In genomic region chr14:44960646-44961045, GRCh38 we compare ENCODE assay signal across 9 cellular contexts. TPM values are rescaled to one million over a fixed set of nuclear protein-coding genes. Genes with fewer than 3 reads are reported as not detected.
DNase-seq lines count a peak whose midpoint lies in the region; ATAC-seq, FAIRE-seq and TF ChIP-seq lines count a peak whose summit lies in the region.
"Had no signal": no experiment of that assay in that cellular context is flagged by ENCODE, and none has a peak within 500 bp of the region (broad histone marks: within the 10 kb centered on the region; RNA-seq: fewer than 3 reads in every experiment).

No MANE protein-coding gene starts in this region.

- DNase-seq in activated CD4-positive, alpha-beta T cell treated with anti-CD3 and anti-CD28 coated beads for 36 hours, result no peak
- no peak for DNase-seq in activated CD4-positive, alpha-beta T cell treated with anti-CD3 and anti-CD28 coated beads for 1 hour
- no peak for DNase-seq in activated naive CD8-positive, alpha-beta T cell treated with anti-CD3 and anti-CD28 coated beads for 36 hours
- DNase-seq in keratinocyte (ENCODE audit: low read depth, low spot score), result no peak
- DNase-seq in SIG-M5 (lab: John Stamatoyannopoulos, UW), result no peak

- H4K20me1 ChIP-seq in keratinocyte (ENCODE audit: control insufficient read depth, extremely low read depth, insufficient read depth, low read length), result peaks cover 10% of the 10 kb centered on the region

- dilution Hi-C loops in keratinocyte (cut with MboI; ENCODE audit: extremely low pct_ligation_motif_present, low sequenced_read_pairs), result no loop called here

- FAIRE-seq in keratinocyte (lab: Jason Lieb, UNC), result no peak

- peaks cover 51% of the 10 kb centered on the region for H3K4me1 Mint-ChIP-seq in activated CD4-positive, alpha-beta T cell treated with anti-CD3 and anti-CD28 coated beads for 36 hours
- peaks cover 50% of the 10 kb centered on the region for H3K4me1 Mint-ChIP-seq in activated naive CD8-positive, alpha-beta T cell treated with anti-CD3 and anti-CD28 coated beads for 36 hours

- H3K79me2 ChIP-seq in keratinocyte (ENCODE audit: control insufficient read depth, insufficient read depth, low read length), result peaks cover 87% of the 10 kb centered on the region

- H3K4me3 Mint-ChIP-seq in activated CD4-positive, alpha-beta T cell treated with anti-CD3 and anti-CD28 coated beads for 36 hours, result no peak overlapping the region
- H3K4me3 Mint-ChIP-seq in activated naive CD8-positive, alpha-beta T cell treated with anti-CD3 and anti-CD28 coated beads for 36 hours, result no peak overlapping the region
- H3K4me3 Mint-ChIP-seq: stimulated activated effector memory CD8-positive, alpha-beta T cell treated with anti-CD3 and anti-CD28 coated beads, Interleukin-12 subunit alpha, Interleukin-12 subunit beta, amount 100 ng/mL, for 72 hours had no signal

- peak overlapping the region; percentile 85 for H3K4me2 ChIP-seq in keratinocyte (ENCODE audit: control insufficient read depth, extremely low read depth, insufficient read depth, low read depth, low read length)

- intact Hi-C loops in activated CD4-positive, alpha-beta T cell treated with anti-CD3 and anti-CD28 coated beads for 36 hours (cut with DNase I, micrococcal nuclease), result loop anchor here in 1 of 2 experiments (2.0 kb wide), 1 partner anchor 292 kb away; the partner anchor contains the start of gene MIS18BP1

- no peaks in the 10 kb centered on the region for H3K27me3 Mint-ChIP-seq in activated CD4-positive, alpha-beta T cell treated with anti-CD3 and anti-CD28 coated beads for 36 hours
- H3K27me3 Mint-ChIP-seq in activated naive CD8-positive, alpha-beta T cell treated with anti-CD3 and anti-CD28 coated beads for 36 hours, result no peaks in the 10 kb centered on the region

- H3K9ac ChIP-seq in keratinocyte (ENCODE audit: control insufficient read depth, extremely low read depth, insufficient read depth, low read length), result peak overlapping the region; percentile 93
- peak overlapping the region; percentile 29 to 97 (median 95) for H3K9ac ChIP-seq in subcutaneous abdominal adipose tissue (ENCODE audit: low read length in 5 of 5)

- H2AFZ ChIP-seq in keratinocyte (ENCODE audit: control insufficient read depth, low read length), result peak overlapping the region; percentile 1

- H3K27me3 ChIP-seq in keratinocyte (ENCODE audit: control insufficient read depth, extremely low read depth, insufficient read depth, low read length) (no peaks in the 10 kb centered on the region), subcutaneous abdominal adipose tissue (ENCODE audit: control insufficient read depth in 5 of 5, insufficient read depth in 4 of 5, low read length in 5 of 5) (no peaks in the 10 kb centered on the region)

- H3K36me3 ChIP-seq in keratinocyte (ENCODE audit: control insufficient read depth in 2 of 2, extremely low read depth in 1 of 2, insufficient read depth in 2 of 2, low read length in 2 of 2) (no peaks in the 10 kb centered on the region), subcutaneous abdominal adipose tissue (ENCODE audit: control insufficient read depth in 5 of 5, insufficient read depth in 5 of 5, low read length in 5 of 5) (no peaks in the 10 kb centered on the region)

- CTCF ChIA-PET in activated CD4-positive, alpha-beta T cell treated with anti-CD3 and anti-CD28 coated beads for 36 hours (lab: Charles Lee), result interaction anchor here (0.5 to 1.0 kb wide), 3 partner anchors 12 to 176 kb away, joined by 3 to 4 read pairs (median 4); no protein-coding TSS in a partner anchor

- ATAC-seq in activated CD4-positive, alpha-beta T cell treated with anti-CD3 and anti-CD28 coated beads for 36 hours, result no peak
- no peak for ATAC-seq in HG03565 (IDR thresholded peaks at IDR 0.05; ENCODE audit: unreplicated experiment)
- ATAC-seq in HG03432 (IDR thresholded peaks at IDR 0.05; ENCODE audit: unreplicated experiment), result no peak

- TF ChIP-seq CTCF in keratinocyte (optimal IDR thresholded peaks at IDR 0.05 in 1 of 3, IDR thresholded peaks at IDR 0.05 in 1 of 3, conservative IDR thresholded peaks at IDR 0.05 in 1 of 3; ENCODE audit: extremely low read depth in 1 of 3, insufficient read depth in 2 of 3, low read length in 3 of 3), result no peak

- H3K9me3 ChIP-seq in keratinocyte (ENCODE audit: control insufficient read depth, low read depth, low read length), result no peaks in the 10 kb centered on the region
- H3K9me3 ChIP-seq in subcutaneous abdominal adipose tissue (ENCODE audit: control insufficient read depth in 5 of 5, low read length in 5 of 5), result no peaks in the 10 kb centered on the region

- peak overlapping the region; percentile 73 for H3K27ac Mint-ChIP-seq in activated CD4-positive, alpha-beta T cell treated with anti-CD3 and anti-CD28 coated beads for 36 hours
- H3K27ac Mint-ChIP-seq in activated naive CD8-positive, alpha-beta T cell treated with anti-CD3 and anti-CD28 coated beads for 36 hours, result peak overlapping the region; percentile 39
- H3K27ac Mint-ChIP-seq: stimulated activated effector memory CD8-positive, alpha-beta T cell treated with anti-CD3 and anti-CD28 coated beads, Interleukin-12 subunit alpha, Interleukin-12 subunit beta, amount 100 ng/mL, for 72 hours had no signal

- peaks cover 4% of the 10 kb centered on the region for H3K9me1 ChIP-seq in keratinocyte (ENCODE audit: control insufficient read depth, extremely low read depth, insufficient read depth, low read length)

- peaks cover 16% of the 10 kb centered on the region for H3K36me3 Mint-ChIP-seq in activated CD4-positive, alpha-beta T cell treated with anti-CD3 and anti-CD28 coated beads for 36 hours (ENCODE audit: low read depth)
- H3K36me3 Mint-ChIP-seq in activated naive CD8-positive, alpha-beta T cell treated with anti-CD3 and anti-CD28 coated beads for 36 hours, result peaks cover 32% of the 10 kb centered on the region

- H3K4me1 ChIP-seq in keratinocyte (ENCODE audit: control insufficient read depth, extremely low read depth, insufficient read depth, low read length) (peaks cover 27% of the 10 kb centered on the region), subcutaneous abdominal adipose tissue (ENCODE audit: control insufficient read depth in 5 of 5, insufficient read depth in 5 of 5, low read length in 5 of 5) (peaks cover 4 to 51% (median 46%) of the 10 kb centered on the region in 5 donors)

- peak overlapping the region; percentile 80 to 99 (median 98) for H3K4me3 ChIP-seq in keratinocyte (ENCODE audit: control insufficient read depth in 2 of 3, extremely low read depth in 1 of 3, insufficient read depth in 2 of 3, low read depth in 1 of 3, low read length in 3 of 3)
- H3K4me3 ChIP-seq in subcutaneous abdominal adipose tissue (ENCODE audit: low read depth in 1 of 5, low read length in 5 of 5), result peak overlapping the region; percentile 88 to 100 (median 98)

- H3K27ac ChIP-seq in keratinocyte (ENCODE audit: control insufficient read depth, insufficient read depth, low read length), result peak overlapping the region; percentile 96
- peak overlapping the region; percentile 91 for H3K27ac ChIP-seq in subcutaneous abdominal adipose tissue (ENCODE audit: low read depth, low read length)

- POLR2A ChIA-PET in activated CD4-positive, alpha-beta T cell treated with anti-CD3 and anti-CD28 coated beads for 36 hours (lab: Charles Lee), result interaction anchor here (0.6 kb wide), 1 partner anchor 44 kb away, joined by 4 read pairs; no protein-coding TSS in a partner anchor

- peaks cover 9% of the 10 kb centered on the region for H3K9me3 Mint-ChIP-seq in activated CD4-positive, alpha-beta T cell treated with anti-CD3 and anti-CD28 coated beads for 36 hours (ENCODE audit: low read depth)
- H3K9me3 Mint-ChIP-seq in activated naive CD8-positive, alpha-beta T cell treated with anti-CD3 and anti-CD28 coated beads for 36 hours, result peaks cover 13% of the 10 kb centered on the region

RNA-seq across cellular contexts. Expression of gene KLHL28, which starts 1.1 kb away (rescaled TPM):
- 10 to 100 TPM; 11.3 to 12.3 TPM for total RNA-seq in activated CD4-positive, alpha-beta T cell treated with anti-CD3 and anti-CD28 coated beads for 36 hours
- total RNA-seq in activated naive CD8-positive, alpha-beta T cell treated with anti-CD3 and anti-CD28 coated beads for 36 hours, result 10 to 100 TPM in 1 of 2 experiments, 1 to 10 TPM in 1; 9.7 to 11.0 TPM
- polyA plus RNA-seq in keratinocyte, result 4.4 to 6.1 TPM (median 6.0 TPM) in 3 replicates
- 5.1 TPM for polyA plus RNA-seq in keratinocyte (2011; ENCODE audit: low read depth)
- polyA plus RNA-seq in keratinocyte (2011; cell fraction: cytosol; rRNA removed), result 1.8 and 4.2 TPM in 2 replicates
- 8.6 and 11.4 TPM in 2 replicates for polyA plus RNA-seq in keratinocyte (2011; cell fraction: nucleus; rRNA removed)
- polyA plus RNA-seq in keratinocyte (2012; ENCODE audit: low replicate concordance), result 4.6 and 6.7 TPM in 2 replicates
- polyA minus RNA-seq in keratinocyte, result 4.7 to 21.9 TPM (median 20.0 TPM) in 3 replicates
- 4.2 TPM for polyA minus RNA-seq in keratinocyte (2011; cell fraction: cytosol; rRNA and poly(A)+ RNA removed)
- polyA minus RNA-seq in keratinocyte (2011; cell fraction: nucleus; rRNA and poly(A)+ RNA removed), result 9.6 and 22.7 TPM in 2 replicates

RNA-seq across cellular contexts. Expression of gene TOGARAM1, which starts 1.3 kb away (rescaled TPM):
- total RNA-seq in activated CD4-positive, alpha-beta T cell treated with anti-CD3 and anti-CD28 coated beads for 36 hours, result 1 to 10 TPM; 5.7 to 6.6 TPM
- 1 to 10 TPM; 6.2 to 7.5 TPM for total RNA-seq in activated naive CD8-positive, alpha-beta T cell treated with anti-CD3 and anti-CD28 coated beads for 36 hours
- polyA plus RNA-seq in keratinocyte, result 4.9 to 8.2 TPM (median 7.3 TPM) in 3 replicates
- polyA plus RNA-seq in keratinocyte (2011; ENCODE audit: low read depth), result 2.9 TPM
- polyA plus RNA-seq in keratinocyte (2011; cell fraction: cytosol; rRNA removed), result 2.8 and 8.0 TPM in 2 replicates
- 9.4 and 9.9 TPM in 2 replicates for polyA plus RNA-seq in keratinocyte (2011; cell fraction: nucleus; rRNA removed)
- 3.4 and 4.1 TPM in 2 replicates for polyA plus RNA-seq in keratinocyte (2012; ENCODE audit: low replicate concordance)
- 3.9 to 20.3 TPM (median 14.1 TPM) in 3 replicates for polyA minus RNA-seq in keratinocyte
- polyA minus RNA-seq in keratinocyte (2011; cell fraction: cytosol; rRNA and poly(A)+ RNA removed), result 10.2 TPM
- 13.8 and 31.7 TPM in 2 replicates for polyA minus RNA-seq in keratinocyte (2011; cell fraction: nucleus; rRNA and poly(A)+ RNA removed)
